1 cellular context compared by ENCODE assay signal in genomic region chr19:18711893-18712292, GRCh38.
TF ChIP-seq lines count a peak whose summit lies in the region.

No MANE protein-coding gene starts in this region.

TF ChIP-seq in WTC11, 78 proteins besides CTCF, POLR2A, EP300 and RAD21 (continued from another document):
- no peak for TF ChIP-seq ZNF425 (CRISPR knock-in tag; conservative IDR thresholded peaks at IDR 0.05)
- no peak for TF ChIP-seq FOXJ3 (CRISPR knock-in tag; IDR thresholded peaks at IDR 0.05; ENCODE audit: borderline replicate concordance)
- no peak for TF ChIP-seq IRF1 (CRISPR knock-in tag; IDR thresholded peaks at IDR 0.05)
- no peak for TF ChIP-seq E2F1 (CRISPR knock-in tag; IDR thresholded peaks at IDR 0.05)
- no peak for TF ChIP-seq ZNF219 (CRISPR knock-in tag; IDR thresholded peaks at IDR 0.05; ENCODE audit: borderline replicate concordance)
